17 cellular contexts compared by ENCODE assay signal in the genomic region with DNA sequence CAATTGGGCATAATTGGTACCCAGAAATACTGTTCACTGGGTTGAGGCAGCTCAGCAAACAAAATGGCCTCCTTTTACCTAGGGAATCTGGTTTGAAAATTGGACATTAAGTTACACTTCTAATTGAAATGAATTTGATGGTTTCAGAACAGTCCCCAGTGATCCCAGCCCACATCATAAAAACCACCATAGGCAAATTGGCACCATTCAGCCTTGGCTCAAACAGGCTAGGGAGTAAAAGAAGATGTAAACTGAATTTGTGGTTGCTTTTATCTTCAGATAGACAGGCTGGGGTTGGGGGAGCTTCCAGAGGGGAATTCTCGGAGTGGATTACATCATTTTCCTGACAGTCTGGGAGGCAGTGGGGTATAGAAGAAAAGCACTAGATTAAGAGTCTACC.
DNase-seq lines count a peak whose midpoint lies in the region; ATAC-seq and TF ChIP-seq lines count a peak whose summit lies in the region.
"Had no signal": no experiment of that assay in that cellular context is flagged by ENCODE, and none has a peak within 500 bp of the region (broad histone marks: within the 10 kb centered on the region; RNA-seq: fewer than 3 reads in every experiment).

No MANE protein-coding gene starts in this region.

- H4K20me1 ChIP-seq in BLaER1 treated with 17β-estradiol and CSF1 and Interleukin-3, amounts not matched to agents 10 nM and 100 nM = no peaks in the 10 kb centered on the region
- H4K20me1 ChIP-seq in neural cell (ENCODE audit: insufficient read depth) = no peaks in the 10 kb centered on the region

- TF ChIP-seq POLR2A in heart left ventricle (IDR thresholded peaks at IDR 0.05) = no peak

- TF ChIP-seq RAD21 in neural cell (conservative IDR thresholded peaks at IDR 0.05) = no peak

- DNase-seq in NCI-H526 treated with DMSO at 0.1 percent for 48 hours (lab: John Stamatoyannopoulos, UW) (peak; percentile 25), astrocyte of the hippocampus (ENCODE audit: low read depth, low spot score) (peak; percentile 17), RPMI8226 (no peak), heart left ventricle (no peak), T-helper 9 cell (no peak)
- DNase-seq: 8988T; AML-193; Calu3; CD4-positive, alpha-beta T cell; DMS 273 treated with DMSO at 0.1 percent for 48 hours; DMS79; EL; H7 had no signal

- no peak for TF ChIP-seq CTCF in neural cell (IDR thresholded peaks at IDR 0.05; ENCODE audit: poor library complexity, severe bottlenecking)
- TF ChIP-seq CTCF in heart left ventricle (IDR thresholded peaks at IDR 0.05) = no peak

- no peaks in the 10 kb centered on the region for H3K36me3 ChIP-seq in BLaER1 treated with 17β-estradiol and CSF1 and Interleukin-3, amounts not matched to agents 10 nM and 100 nM
- H3K36me3 ChIP-seq in neural cell (ENCODE audit: insufficient read depth, low read length) = no peaks in the 10 kb centered on the region
- H3K36me3 ChIP-seq in heart left ventricle = no peaks in the 10 kb centered on the region

- H3K9ac ChIP-seq in BLaER1 treated with 17β-estradiol and CSF1 and Interleukin-3, amounts not matched to agents 10 nM and 100 nM = no peak overlapping the region
- no peak overlapping the region for H3K9ac ChIP-seq in neural cell (ENCODE audit: low read length)

- H3F3A ChIP-seq in neural cell (ENCODE audit: insufficient read depth, low read length, poor library complexity, severe bottlenecking) = no peaks in the 10 kb centered on the region

- no peak overlapping the region for H3K4me3 ChIP-seq in BLaER1 treated with 17β-estradiol and CSF1 and Interleukin-3, amounts not matched to agents 10 nM and 100 nM
- H3K4me3 ChIP-seq in neural cell (ENCODE audit: low read length) (no peak overlapping the region), heart left ventricle (no peak overlapping the region)
- H3K4me3 ChIP-seq: GM23338 had no signal

- no peak for TF ChIP-seq EP300 in neural cell (conservative IDR thresholded peaks at IDR 0.05; ENCODE audit: poor library complexity, severe bottlenecking)

- peak overlapping the region in 8 of 11 experiments; percentile 3 to 42 (median 24); a peak in 14 of 22 replicates for H3K4me2 ChIP-seq in BLaER1 treated with 17β-estradiol and CSF1 and Interleukin-3, amounts not matched to agents 10 nM and 100 nM
- no peak overlapping the region for H3K4me2 ChIP-seq in neural cell (ENCODE audit: low read length)
- H3K4me2 ChIP-seq: GM23338 had no signal

- H3K79me2 ChIP-seq in neural cell (replicated peaks; ENCODE audit: insufficient read depth, low read length) = no peaks in the 10 kb centered on the region

- no peak for ATAC-seq in heart left ventricle
- ATAC-seq: GM23338, HepG2 had no signal

- peaks cover 0 to 18% (median 5%) of the 10 kb centered on the region in 11 experiments; a peak in 5 of 22 replicates for H3K9me3 ChIP-seq in BLaER1 treated with 17β-estradiol and CSF1 and Interleukin-3, amounts not matched to agents 10 nM and 100 nM (replicated peaks in 1 of 11)
- no peaks in the 10 kb centered on the region for H3K9me3 ChIP-seq in neural cell (ENCODE audit: low read length)
- H3K9me3 ChIP-seq in heart left ventricle = no peaks in the 10 kb centered on the region

- intact Hi-C loops in heart left ventricle (cut with DNase I) = no loop called here

- no peak overlapping the region for H3K27ac ChIP-seq in BLaER1 treated with 17β-estradiol and CSF1 and Interleukin-3, amounts not matched to agents 10 nM and 100 nM
- H3K27ac ChIP-seq in neural cell (ENCODE audit: low read length) (peak overlapping the region; percentile 57), heart left ventricle (no peak overlapping the region)

- 78 to 97% (median 91%) methylated on average over 1 of the region's 1 CpG for WGBS in heart left ventricle, 4 donors

- no peak overlapping the region for H2AFZ ChIP-seq in neural cell (ENCODE audit: low read depth, low read length)
- H2AFZ ChIP-seq: GM23338 had no signal

- H3K4me1 ChIP-seq in BLaER1 treated with 17β-estradiol and CSF1 and Interleukin-3, amounts not matched to agents 10 nM and 100 nM = peaks cover 0 to 15% (median 5%) of the 10 kb centered on the region in 10 experiments; a peak in 8 of 20 replicates
- no peaks in the 10 kb centered on the region for H3K4me1 ChIP-seq in heart left ventricle

- peaks cover 3 to 63% (median 35%) of the 10 kb centered on the region in 11 experiments; a peak in 13 of 22 replicates for H3K27me3 ChIP-seq in BLaER1 treated with 17β-estradiol and CSF1 and Interleukin-3, amounts not matched to agents 10 nM and 100 nM
- H3K27me3 ChIP-seq in neural cell (ENCODE audit: insufficient read depth, low read depth, low read length) (no peaks in the 10 kb centered on the region), heart left ventricle (peaks cover 0 to 19% (median 0%) of the 10 kb centered on the region in 9 donors)

- H3K9me2 ChIP-seq in neural cell (ENCODE audit: insufficient read depth, low read length) = no peaks in the 10 kb centered on the region

TF ChIP-seq in neural cell, 6 proteins besides CTCF, POLR2A, EP300 and RAD21:
- TF ChIP-seq SMC3 (conservative IDR thresholded peaks at IDR 0.05; ENCODE audit: poor library complexity) (no peak), TAF1 (IDR thresholded peaks at IDR 0.05; ENCODE audit: low read depth) (no peak), MXI1 (conservative IDR thresholded peaks at IDR 0.05; ENCODE audit: poor library complexity, severe bottlenecking) (no peak), POLR2AphosphoS5 (IDR thresholded peaks at IDR 0.05) (no peak), EZH2 (IDR thresholded peaks at IDR 0.05; ENCODE audit: borderline replicate concordance, insufficient read depth, low read length, poor library complexity, severe bottlenecking) (no peak)
- TF ChIP-seq, protein P1, sequence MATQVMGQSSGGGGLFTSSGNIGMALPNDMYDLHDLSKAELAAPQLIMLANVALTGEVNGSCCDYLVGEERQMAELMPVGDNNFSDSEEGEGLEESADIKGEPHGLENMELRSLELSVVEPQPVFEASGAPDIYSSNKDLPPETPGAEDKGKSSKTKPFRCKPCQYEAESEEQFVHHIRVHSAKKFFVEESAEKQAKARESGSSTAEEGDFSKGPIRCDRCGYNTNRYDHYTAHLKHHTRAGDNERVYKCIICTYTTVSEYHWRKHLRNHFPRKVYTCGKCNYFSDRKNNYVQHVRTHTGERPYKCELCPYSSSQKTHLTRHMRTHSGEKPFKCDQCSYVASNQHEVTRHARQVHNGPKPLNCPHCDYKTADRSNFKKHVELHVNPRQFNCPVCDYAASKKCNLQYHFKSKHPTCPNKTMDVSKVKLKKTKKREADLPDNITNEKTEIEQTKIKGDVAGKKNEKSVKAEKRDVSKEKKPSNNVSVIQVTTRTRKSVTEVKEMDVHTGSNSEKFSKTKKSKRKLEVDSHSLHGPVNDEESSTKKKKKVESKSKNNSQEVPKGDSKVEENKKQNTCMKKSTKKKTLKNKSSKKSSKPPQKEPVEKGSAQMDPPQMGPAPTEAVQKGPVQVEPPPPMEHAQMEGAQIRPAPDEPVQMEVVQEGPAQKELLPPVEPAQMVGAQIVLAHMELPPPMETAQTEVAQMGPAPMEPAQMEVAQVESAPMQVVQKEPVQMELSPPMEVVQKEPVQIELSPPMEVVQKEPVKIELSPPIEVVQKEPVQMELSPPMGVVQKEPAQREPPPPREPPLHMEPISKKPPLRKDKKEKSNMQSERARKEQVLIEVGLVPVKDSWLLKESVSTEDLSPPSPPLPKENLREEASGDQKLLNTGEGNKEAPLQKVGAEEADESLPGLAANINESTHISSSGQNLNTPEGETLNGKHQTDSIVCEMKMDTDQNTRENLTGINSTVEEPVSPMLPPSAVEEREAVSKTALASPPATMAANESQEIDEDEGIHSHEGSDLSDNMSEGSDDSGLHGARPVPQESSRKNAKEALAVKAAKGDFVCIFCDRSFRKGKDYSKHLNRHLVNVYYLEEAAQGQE (IDR thresholded peaks at IDR 0.05; ENCODE audit: borderline replicate concordance) = no peak

Comparison
In these comparisons a context has a peak if more than half of its experiments do, and no peak if none do; other contexts are left out.
1. DNase-seq: peak in NCI-H526 treated with DMSO at 0.1 percent for 48 hours (single experiment) and astrocyte of the hippocampus (single experiment); none in RPMI8226 (single experiment), heart left ventricle (0 of 5) and T-helper 9 cell (single experiment).